13 cellular contexts compared by ENCODE assay signal in genomic region chrX:727738-728621, GRCh38.
DNase-seq lines count a peak whose midpoint lies in the region; ATAC-seq, FAIRE-seq and TF ChIP-seq lines count a peak whose summit lies in the region.
"Had no signal": no experiment of that assay in that cellular context is flagged by ENCODE, and none has a peak within 500 bp of the region (broad histone marks: within the 10 kb centered on the region; RNA-seq: fewer than 3 reads in every experiment).

No MANE protein-coding gene starts in this region.

- peak; percentile 52 for TF ChIP-seq CTCF in A549 (IDR thresholded peaks at IDR 0.05)
- peak; percentile 68 for TF ChIP-seq CTCF in Panc1 (IDR thresholded peaks at IDR 0.05)
- TF ChIP-seq CTCF in psoas muscle (IDR thresholded peaks at IDR 0.05) = no peak

- DNase-seq in A549 (ENCODE audit: low read depth in 1 of 2, low spot score in 1 of 2) (peak; percentile 22 to 65), H4 (ENCODE audit: low spot score) (peak; percentile 54), Panc1 (ENCODE audit: low read depth, low spot score) (no peak), iPS DF 4.7 (ENCODE audit: extremely low read depth, low spot score) (peak; percentile 25), NCI-H2107 treated with DMSO at 0.1 percent for 48 hours (lab: John Stamatoyannopoulos, UW; ENCODE audit: unreplicated experiment) (no peak), SK-N-DZ (ENCODE audit: low spot score) (no peak), psoas muscle (no peak)
- DNase-seq in stimulated activated naive CD4-positive, alpha-beta T cell (lab: John Stamatoyannopoulos, UW) = no peak
- DNase-seq: activated effector memory CD4-positive, alpha-beta T cell treated with Interleukin-2 at 50 U/mL for 16 hours; IMR-90; trophoblast cell had no signal

- POLR2A ChIA-PET in A549 (lab: Yijun Ruan, JAX) = no interaction called here
- POLR2A ChIA-PET in Panc1 (lab: Charles Lee) = no interaction called here

- H3K4me1 ChIP-seq in A549 = no peaks in the 10 kb centered on the region
- no peaks in the 10 kb centered on the region for H3K4me1 ChIP-seq in Panc1 (ENCODE audit: control insufficient read depth, insufficient read depth, low read length)
- no peaks in the 10 kb centered on the region for H3K4me1 ChIP-seq in psoas muscle
- H3K4me1 ChIP-seq: SJSA1 had no signal

- TF ChIP-seq RAD21 in A549 (conservative IDR thresholded peaks at IDR 0.05 in 1 of 2, IDR thresholded peaks at IDR 0.05 in 1 of 2) = peak; percentile 36 to 43; a peak in 2 of 5 replicates

- H3K27ac ChIP-seq in A549 (no peak overlapping the region), Panc1 (ENCODE audit: low read length) (no peak overlapping the region), psoas muscle (no peak overlapping the region)
- H3K27ac ChIP-seq: epithelial cell of prostate, SJSA1 had no signal

- 49% methylated on average over 22 of the region's 22 CpGs for WGBS in A549 (ENCODE audit: missing lambda C conversion rate)
- WGBS in psoas muscle, 3 donors = 49 to 53% (median 50%) methylated on average over 22 of the region's 22 CpGs

- CTCF ChIA-PET in A549 (lab: Yijun Ruan, JAX) (no interaction called here), Panc1 (lab: Charles Lee) (no interaction called here)

- TF ChIP-seq EP300 in A549 (IDR thresholded peaks at IDR 0.05) = no peak

- H3K36me3 ChIP-seq in Panc1 (ENCODE audit: control insufficient read depth, insufficient read depth, low read length) (no peaks in the 10 kb centered on the region), psoas muscle (ENCODE audit: insufficient read depth in 1 of 2, low read depth in 1 of 2) (no peaks in the 10 kb centered on the region)
- H3K36me3 ChIP-seq: SJSA1 had no signal

- intact Hi-C loops in Panc1 (cut with micrococcal nuclease; ENCODE audit: unreplicated experiment) (no loop called here), psoas muscle (cut with DNase I) (no loop called here)

- 0 out of 3 replicates have a peak, but pooled peaks cover 5% of the 10 kb centered on the region for H3K9me3 ChIP-seq in A549
- no peaks in the 10 kb centered on the region for H3K9me3 ChIP-seq in Panc1 (ENCODE audit: control insufficient read depth, insufficient read depth, low read depth, low read length)
- H3K9me3 ChIP-seq in psoas muscle = peaks cover 11% of the 10 kb centered on the region

- in situ Hi-C loops in Panc1 (cut with HindIII; ENCODE audit: low pct_unique_long_range_greater_than_20kb, low sequenced_read_pairs) = no loop called here

- ATAC-seq in A549 (peak; percentile 63 to 93), Panc1 (peak; percentile 60; the same call in 1 of the 2 replicates), psoas muscle (no peak)

- H3K27me3 ChIP-seq in Panc1 (ENCODE audit: control insufficient read depth, insufficient read depth, low read length) (no peaks in the 10 kb centered on the region), psoas muscle (ENCODE audit: insufficient read depth in 3 of 3, low read length in 2 of 3) (no peaks in the 10 kb centered on the region)
- H3K27me3 ChIP-seq: SJSA1 had no signal

- no peak overlapping the region for H3K4me2 ChIP-seq in A549

- no TSS peak for BruUV-seq in Panc1 (replicated peaks; lab: Mats Ljungman, UMichigan)

- no peak for FAIRE-seq in A549 (lab: Jason Lieb, UNC)

- no peak for TF ChIP-seq POLR2A in A549 (IDR thresholded peaks at IDR 0.05; ENCODE audit: low read length)

- H3K4me3 ChIP-seq in A549 (no peak overlapping the region), Panc1 (ENCODE audit: low read depth in 2 of 2, low read length in 2 of 2) (no peak overlapping the region), psoas muscle (no peak overlapping the region)
- H3K4me3 ChIP-seq: SJSA1 had no signal

TF ChIP-seq in A549, 52 proteins besides CTCF, POLR2A, EP300 and RAD21:
- TF ChIP-seq RFX5 (IDR thresholded peaks at IDR 0.05) (no peak), MAFK (IDR thresholded peaks at IDR 0.05; ENCODE audit: partially characterized antibody) (peak; percentile 12), SMC3 (IDR thresholded peaks at IDR 0.05) (peak; percentile 55)

Comparison
In these comparisons a context has a peak if more than half of its experiments do, and no peak if none do; other contexts are left out.
1. ATAC-seq: peak in A549 (2 of 2) and Panc1 (single experiment); none in psoas muscle (0 of 4).
2. DNase-seq: peak in A549 (2 of 2), H4 (single experiment) and iPS DF 4.7 (single experiment); none in Panc1 (single experiment), stimulated activated naive CD4-positive, alpha-beta T cell (0 of 6), NCI-H2107 treated with DMSO at 0.1 percent for 48 hours (single experiment), SK-N-DZ (single experiment) and psoas muscle (0 of 2).